In genomic region chr10:5932345-5932744, GRCh38 we compare ENCODE assay signal across 1 cellular context.
TF ChIP-seq lines count a peak whose summit lies in the region.

No MANE protein-coding gene starts in this region.

TF ChIP-seq in HepG2, 621 proteins besides CTCF, POLR2A, EP300 and RAD21:
- TF ChIP-seq ZBTB4 (CRISPR knock-in tag; IDR thresholded peaks at IDR 0.05; ENCODE audit: borderline replicate concordance): no peak
- peak; percentile 57 for TF ChIP-seq CEBPB (IDR thresholded peaks at IDR 0.05; ENCODE audit: borderline replicate concordance, low read depth, low read length)
